Comparison of ENCODE assay signal across 1 cellular context in genomic region chr9:100411472-100412270, GRCh38.
TF ChIP-seq lines count a peak whose summit lies in the region.

No MANE protein-coding gene starts in this region.

TF ChIP-seq in Ishikawa, 13 proteins besides CTCF, POLR2A, EP300 and RAD21:
- no peak for TF ChIP-seq YY1 (IDR thresholded peaks at IDR 0.05; ENCODE audit: low read depth)
- TF ChIP-seq TCF12 (IDR thresholded peaks at IDR 0.05; ENCODE audit: low read depth) = peak; percentile 54
- TF ChIP-seq CREB1 (IDR thresholded peaks at IDR 0.05; ENCODE audit: low read depth) = peak; percentile 62; the same call in 1 of the 2 replicates
- TF ChIP-seq MAX (IDR thresholded peaks at IDR 0.05) = peak; percentile 85
- no peak for TF ChIP-seq CEBPB (IDR thresholded peaks at IDR 0.05)
- TF ChIP-seq TAF1 (IDR thresholded peaks at IDR 0.05; ENCODE audit: low read depth) = peak; percentile 83
